21 cellular contexts compared by ENCODE assay signal in the genomic region with DNA sequence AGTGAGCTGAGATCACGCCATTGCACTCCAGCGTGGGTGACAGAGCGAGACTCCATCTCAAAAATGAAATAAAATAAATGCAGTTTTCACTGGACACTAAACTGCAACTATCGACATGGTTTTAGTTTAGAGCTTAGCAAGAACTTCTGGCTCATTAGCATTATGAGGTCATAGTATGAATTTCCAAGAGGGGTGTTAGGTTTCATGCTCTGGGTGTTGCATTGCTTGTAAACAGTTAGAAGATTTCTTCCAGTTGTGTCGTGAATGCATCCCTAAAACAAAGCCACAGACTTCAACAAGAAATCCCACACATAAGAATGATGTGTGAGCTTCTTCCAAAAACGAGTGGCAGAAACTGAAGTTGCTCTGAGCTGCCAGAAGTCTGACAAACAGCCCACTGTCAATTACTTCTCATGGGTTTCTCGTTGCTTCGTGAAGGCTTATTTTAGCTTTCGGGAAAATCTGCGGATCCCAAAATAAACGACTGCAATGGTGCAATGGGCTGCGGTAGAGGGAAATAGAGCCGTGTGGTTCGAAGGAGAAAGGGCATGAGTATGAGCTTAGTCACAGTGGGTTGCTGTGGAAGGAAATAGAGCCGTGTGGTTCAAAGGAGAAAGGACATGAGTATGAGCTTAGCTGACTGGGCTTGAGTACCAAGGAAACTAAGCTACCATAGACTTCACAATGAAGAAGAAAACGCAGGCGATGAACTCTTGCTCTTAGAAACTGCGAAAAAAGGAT.
DNase-seq lines count a peak whose midpoint lies in the region; ATAC-seq and TF ChIP-seq lines count a peak whose summit lies in the region.
"Had no signal": no experiment of that assay in that cellular context is flagged by ENCODE, and none has a peak within 500 bp of the region (broad histone marks: within the 10 kb centered on the region; RNA-seq: fewer than 3 reads in every experiment).

No MANE protein-coding gene starts in this region.

- intact Hi-C loops in A673 (cut with micrococcal nuclease; ENCODE audit: unreplicated experiment): no loop called here

- no peaks in the 10 kb centered on the region for H3F3A ChIP-seq in GM23338 (replicated peaks; ENCODE audit: low read depth)

- peaks cover 33% of the 10 kb centered on the region for H3K36me3 Mint-ChIP-seq in GM23338 (ENCODE audit: low read depth)

- H3K36me3 ChIP-seq in A673 (ENCODE audit: insufficient read depth, low read length, poor library complexity, severe bottlenecking): no peaks in the 10 kb centered on the region
- H3K36me3 ChIP-seq in GM23338 (ENCODE audit: insufficient read depth): no peaks in the 10 kb centered on the region
- H3K36me3 ChIP-seq: cardiac muscle cell, prostate gland had no signal

- H3K4me1 ChIP-seq in A673 (ENCODE audit: insufficient read depth, low read length, poor library complexity, severe bottlenecking) (no peaks in the 10 kb centered on the region), GM23338 (ENCODE audit: insufficient read depth) (no peaks in the 10 kb centered on the region; the same call in 1 of the 2 replicates)
- H3K4me1 ChIP-seq: prostate gland had no signal

- H3K4me3 Mint-ChIP-seq in GM23338: no peak overlapping the region

- H3K79me2 ChIP-seq in GM23338 (replicated peaks; ENCODE audit: insufficient read depth): no peaks in the 10 kb centered on the region

- H2AFZ ChIP-seq in GM23338: no peak overlapping the region

- ATAC-seq in GM23338 (0 out of 3 replicates have a peak, but pooled peaks have one; percentile 23), GM19455 (IDR thresholded peaks at IDR 0.05; ENCODE audit: unreplicated experiment) (no peak), HG03108 (IDR thresholded peaks at IDR 0.05; ENCODE audit: unreplicated experiment) (no peak)
- ATAC-seq: left lobe of liver had no signal

- POLR2A ChIA-PET in A673 (lab: Charles Lee; ENCODE audit: low non-redundant PET) (no interaction called here), HEK293T (lab: Yijun Ruan, JAX) (no interaction called here)

- TF ChIP-seq CTCF in A673 (conservative IDR thresholded peaks at IDR 0.05; ENCODE audit: low read depth, low read length) (no peak), GM23338 (conservative IDR thresholded peaks at IDR 0.05; ENCODE audit: low read depth in 2 of 2) (no peak)

- no peak overlapping the region for H3K4me2 ChIP-seq in GM23338
- H3K4me2 ChIP-seq: KMS-11 had no signal

- peaks cover 3% of the 10 kb centered on the region for H3K27me3 Mint-ChIP-seq in GM23338 (ENCODE audit: insufficient read depth, low read depth, poor library complexity)

- peaks cover 6% of the 10 kb centered on the region for H3K4me1 Mint-ChIP-seq in GM23338

- H3K27me3 ChIP-seq in A673 (replicated peaks; ENCODE audit: insufficient read depth, low read depth, low read length, poor library complexity): no peaks in the 10 kb centered on the region
- H3K27me3 ChIP-seq in GM23338 (ENCODE audit: insufficient read depth): no peaks in the 10 kb centered on the region
- H3K27me3 ChIP-seq: cardiac muscle cell had no signal

- H3K4me3 ChIP-seq in A673 (ENCODE audit: low read depth, low read length, poor library complexity, severe bottlenecking): no peak overlapping the region
- H3K4me3 ChIP-seq in GM23338: no peak overlapping the region
- H3K4me3 ChIP-seq: cardiac muscle cell, prostate gland had no signal

- H3K27ac Mint-ChIP-seq in GM23338: peak overlapping the region; percentile 20

- H3K27ac ChIP-seq in A673 (ENCODE audit: low read depth, low read length, poor library complexity, severe bottlenecking) (no peak overlapping the region), GM23338 (ENCODE audit: low read depth) (no peak overlapping the region)
- H3K27ac ChIP-seq: C4-2B, cardiac muscle cell, KMS-11, prostate gland had no signal

- H3K9me2 ChIP-seq in GM23338 (ENCODE audit: insufficient read depth): peaks cover 3% of the 10 kb centered on the region; the same call in 1 of the 2 replicates

- H3K9me3 Mint-ChIP-seq in GM23338: peaks cover 35% of the 10 kb centered on the region

- BruUV-seq in A673 (replicated peaks; lab: Mats Ljungman, UMichigan): no TSS peak

- H4K20me1 ChIP-seq in GM23338 (replicated peaks; ENCODE audit: insufficient read depth): no peaks in the 10 kb centered on the region

- DNase-seq in A673 (ENCODE audit: low spot score): peak; percentile 46
- no peak for DNase-seq in GM23338 (ENCODE audit: low spot score)
- peak; percentile 26 to 47 for DNase-seq in NOMO-1 (lab: John Stamatoyannopoulos, UW; ENCODE audit: unreplicated experiment in 2 of 2)
- DNase-seq in fibroblast of peridontal ligament (ENCODE audit: extremely low read depth): peak; percentile 17
- DNase-seq in activated CD8-positive, alpha-beta memory T cell treated with anti-CD3 and anti-CD28 coated beads, Interleukin-2, amount 50 U/mL, for 4 hours: no peak
- DNase-seq in HEK293T (ENCODE audit: extremely low spot score): no peak
- DNase-seq: ACHN; activated naive CD4-positive, alpha-beta T cell treated with Interleukin-2 at 50 U/mL for 16 hours; activated T-cell treated with anti-CD3 and anti-CD28 coated beads, Interleukin-2, amount 50 U/mL, for 48 hours; Calu3; cortex of kidney; NCI-H2081 treated with DMSO at 0.1 percent for 48 hours; NCI-H524 treated with DMSO at 0.1 percent for 48 hours; SW 1271 had no signal

- CTCF ChIA-PET in A673 (lab: Charles Lee): no interaction called here
- CTCF ChIA-PET in HEK293T (lab: Yijun Ruan, JAX): no interaction called here

- H3K9me3 ChIP-seq in A673 (ENCODE audit: low read depth, low read length, poor library complexity, severe bottlenecking): peaks cover 4% of the 10 kb centered on the region
- H3K9me3 ChIP-seq: prostate gland had no signal

TF ChIP-seq in GM23338, 12 proteins besides CTCF, POLR2A, EP300 and RAD21 (continues in another document):
- TF ChIP-seq EZH2phosphoT487 (IDR thresholded peaks at IDR 0.05; ENCODE audit: unreplicated experiment) (no peak), ZNF114 (CRISPR knock-in tag; IDR thresholded peaks at IDR 0.05) (no peak), JUNB (IDR thresholded peaks at IDR 0.05; ENCODE audit: unreplicated experiment) (no peak), STAT1 (IDR thresholded peaks at IDR 0.05; ENCODE audit: unreplicated experiment) (no peak), CREB1 (CRISPR knock-in tag; IDR thresholded peaks at IDR 0.05; ENCODE audit: low read depth) (no peak), POLR2AphosphoS5 (IDR thresholded peaks at IDR 0.05; ENCODE audit: low read depth) (no peak), NANOG (IDR thresholded peaks at IDR 0.05; ENCODE audit: borderline replicate concordance) (no peak)
- TF ChIP-seq, protein P1, sequence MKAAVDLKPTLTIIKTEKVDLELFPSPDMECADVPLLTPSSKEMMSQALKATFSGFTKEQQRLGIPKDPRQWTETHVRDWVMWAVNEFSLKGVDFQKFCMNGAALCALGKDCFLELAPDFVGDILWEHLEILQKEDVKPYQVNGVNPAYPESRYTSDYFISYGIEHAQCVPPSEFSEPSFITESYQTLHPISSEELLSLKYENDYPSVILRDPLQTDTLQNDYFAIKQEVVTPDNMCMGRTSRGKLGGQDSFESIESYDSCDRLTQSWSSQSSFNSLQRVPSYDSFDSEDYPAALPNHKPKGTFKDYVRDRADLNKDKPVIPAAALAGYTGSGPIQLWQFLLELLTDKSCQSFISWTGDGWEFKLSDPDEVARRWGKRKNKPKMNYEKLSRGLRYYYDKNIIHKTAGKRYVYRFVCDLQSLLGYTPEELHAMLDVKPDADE (IDR thresholded peaks at IDR 0.05): no peak

TF ChIP-seq in HEK293T, 16 proteins besides CTCF, POLR2A, EP300 and RAD21:
- no peak for TF ChIP-seq SUZ12 (IDR thresholded peaks at IDR 0.05)
- TF ChIP-seq BHLHE40 (IDR thresholded peaks at IDR 0.05; ENCODE audit: borderline replicate concordance): no peak
- no peak for TF ChIP-seq CTBP1 (IDR thresholded peaks at IDR 0.05; ENCODE audit: borderline replicate concordance)
- TF ChIP-seq SP1 (IDR thresholded peaks at IDR 0.05): no peak
- no peak for TF ChIP-seq HDGF (IDR thresholded peaks at IDR 0.05; ENCODE audit: borderline replicate concordance)
- no peak for TF ChIP-seq TARDBP (IDR thresholded peaks at IDR 0.05)
- no peak for TF ChIP-seq NFRKB (IDR thresholded peaks at IDR 0.05)
- TF ChIP-seq, protein P2, sequence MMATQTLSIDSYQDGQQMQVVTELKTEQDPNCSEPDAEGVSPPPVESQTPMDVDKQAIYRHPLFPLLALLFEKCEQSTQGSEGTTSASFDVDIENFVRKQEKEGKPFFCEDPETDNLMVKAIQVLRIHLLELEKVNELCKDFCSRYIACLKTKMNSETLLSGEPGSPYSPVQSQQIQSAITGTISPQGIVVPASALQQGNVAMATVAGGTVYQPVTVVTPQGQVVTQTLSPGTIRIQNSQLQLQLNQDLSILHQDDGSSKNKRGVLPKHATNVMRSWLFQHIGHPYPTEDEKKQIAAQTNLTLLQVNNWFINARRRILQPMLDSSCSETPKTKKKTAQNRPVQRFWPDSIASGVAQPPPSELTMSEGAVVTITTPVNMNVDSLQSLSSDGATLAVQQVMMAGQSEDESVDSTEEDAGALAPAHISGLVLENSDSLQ (IDR thresholded peaks at IDR 0.05): no peak
- no peak for TF ChIP-seq LEF1 (IDR thresholded peaks at IDR 0.05; ENCODE audit: borderline replicate concordance)
- no peak for TF ChIP-seq ARNT (IDR thresholded peaks at IDR 0.05)

Comparison
In these comparisons a context has a peak if more than half of its experiments do, and no peak if none do; other contexts are left out.
1. DNase-seq: peak in A673 (single experiment), NOMO-1 (2 of 2) and fibroblast of peridontal ligament (single experiment); none in GM23338 (single experiment), activated CD8-positive, alpha-beta memory T cell treated with anti-CD3 and anti-CD28 coated beads, Interleukin-2, amount 50 U/mL, for 4 hours (single experiment) and HEK293T (single experiment).